In the genomic region with DNA sequence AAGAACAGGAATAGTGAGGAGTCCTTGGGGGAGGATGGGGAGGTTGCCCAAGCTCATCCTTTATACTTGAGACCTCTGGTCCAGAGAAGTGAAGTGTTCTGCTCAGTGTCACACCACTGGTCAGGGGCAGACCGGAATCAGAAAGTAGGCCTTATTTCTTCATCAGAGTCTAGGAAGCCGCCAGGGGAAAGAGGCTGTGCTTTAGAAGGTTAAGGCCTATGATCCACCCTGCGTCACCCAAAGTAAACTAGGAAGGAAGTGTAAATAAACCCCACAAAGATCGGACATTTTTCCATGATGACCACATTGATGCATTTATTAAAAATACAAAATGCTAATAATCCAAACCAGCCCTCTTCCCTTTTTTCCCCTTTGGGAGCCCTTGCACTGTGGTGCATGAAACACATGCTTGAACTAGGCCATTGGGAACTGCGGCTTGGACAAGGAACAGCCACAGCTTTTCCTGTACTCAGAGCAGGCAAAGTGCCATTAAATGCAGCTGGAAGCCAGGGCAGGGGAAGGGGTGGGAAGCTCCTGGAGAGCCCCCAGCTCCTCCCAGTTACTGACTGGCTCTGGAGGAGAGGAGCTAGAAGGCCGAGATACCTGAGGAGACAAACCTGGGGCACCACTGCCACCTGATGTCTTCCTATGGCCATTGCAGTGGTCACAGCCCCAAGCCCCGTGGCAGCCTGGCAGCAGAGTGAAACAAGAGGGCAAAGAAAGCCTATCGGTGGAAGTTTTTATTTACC, we compare ENCODE assay signal across 1 cellular context.
TF ChIP-seq lines count a peak whose summit lies in the region.

No MANE protein-coding gene starts in this region.

TF ChIP-seq in HepG2, 621 proteins besides CTCF, POLR2A, EP300 and RAD21 (continued from another document):
- peak in 1 of 2 experiments; percentile 71; a peak in 1 of 4 replicates for TF ChIP-seq HMGXB4 (CRISPR knock-in tag; IDR thresholded peaks at IDR 0.05; ENCODE audit: borderline replicate concordance in 1 of 2, low read depth in 1 of 2)
- TF ChIP-seq, protein P1, sequence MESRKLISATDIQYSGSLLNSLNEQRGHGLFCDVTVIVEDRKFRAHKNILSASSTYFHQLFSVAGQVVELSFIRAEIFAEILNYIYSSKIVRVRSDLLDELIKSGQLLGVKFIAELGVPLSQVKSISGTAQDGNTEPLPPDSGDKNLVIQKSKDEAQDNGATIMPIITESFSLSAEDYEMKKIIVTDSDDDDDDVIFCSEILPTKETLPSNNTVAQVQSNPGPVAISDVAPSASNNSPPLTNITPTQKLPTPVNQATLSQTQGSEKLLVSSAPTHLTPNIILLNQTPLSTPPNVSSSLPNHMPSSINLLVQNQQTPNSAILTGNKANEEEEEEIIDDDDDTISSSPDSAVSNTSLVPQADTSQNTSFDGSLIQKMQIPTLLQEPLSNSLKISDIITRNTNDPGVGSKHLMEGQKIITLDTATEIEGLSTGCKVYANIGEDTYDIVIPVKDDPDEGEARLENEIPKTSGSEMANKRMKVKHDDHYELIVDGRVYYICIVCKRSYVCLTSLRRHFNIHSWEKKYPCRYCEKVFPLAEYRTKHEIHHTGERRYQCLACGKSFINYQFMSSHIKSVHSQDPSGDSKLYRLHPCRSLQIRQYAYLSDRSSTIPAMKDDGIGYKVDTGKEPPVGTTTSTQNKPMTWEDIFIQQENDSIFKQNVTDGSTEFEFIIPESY (CRISPR knock-in tag; IDR thresholded peaks at IDR 0.05) = peak; percentile 53; the same call in 1 of the 2 replicates
- TF ChIP-seq ZNF619 (CRISPR knock-in tag; IDR thresholded peaks at IDR 0.05) = peak; percentile 79; the same call in 1 of the 2 replicates
- TF ChIP-seq CCDC6 (CRISPR knock-in tag; IDR thresholded peaks at IDR 0.05) = 0 out of 2 replicates have a peak, but pooled peaks have one; percentile 26
- TF ChIP-seq, protein P2, sequence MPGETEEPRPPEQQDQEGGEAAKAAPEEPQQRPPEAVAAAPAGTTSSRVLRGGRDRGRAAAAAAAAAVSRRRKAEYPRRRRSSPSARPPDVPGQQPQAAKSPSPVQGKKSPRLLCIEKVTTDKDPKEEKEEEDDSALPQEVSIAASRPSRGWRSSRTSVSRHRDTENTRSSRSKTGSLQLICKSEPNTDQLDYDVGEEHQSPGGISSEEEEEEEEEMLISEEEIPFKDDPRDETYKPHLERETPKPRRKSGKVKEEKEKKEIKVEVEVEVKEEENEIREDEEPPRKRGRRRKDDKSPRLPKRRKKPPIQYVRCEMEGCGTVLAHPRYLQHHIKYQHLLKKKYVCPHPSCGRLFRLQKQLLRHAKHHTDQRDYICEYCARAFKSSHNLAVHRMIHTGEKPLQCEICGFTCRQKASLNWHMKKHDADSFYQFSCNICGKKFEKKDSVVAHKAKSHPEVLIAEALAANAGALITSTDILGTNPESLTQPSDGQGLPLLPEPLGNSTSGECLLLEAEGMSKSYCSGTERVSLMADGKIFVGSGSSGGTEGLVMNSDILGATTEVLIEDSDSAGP (CRISPR knock-in tag; IDR thresholded peaks at IDR 0.05; ENCODE audit: borderline replicate concordance) = peak; percentile 56; the same call in 1 of the 2 replicates
- TF ChIP-seq ZNF891 (CRISPR knock-in tag; IDR thresholded peaks at IDR 0.05) = peak; percentile 70; the same call in 1 of the 2 replicates
- TF ChIP-seq GABPA (IDR thresholded peaks at IDR 0.05; ENCODE audit: low read depth, low read length) = no peak
- no peak for TF ChIP-seq GABPA (CRISPR knock-in tag; IDR thresholded peaks at IDR 0.05; ENCODE audit: low read depth)
- TF ChIP-seq GFI1 (CRISPR knock-in tag; IDR thresholded peaks at IDR 0.05; ENCODE audit: borderline replicate concordance) = 0 out of 2 replicates have a peak, but pooled peaks have one; percentile 34
- TF ChIP-seq RXRB (CRISPR knock-in tag; IDR thresholded peaks at IDR 0.05; ENCODE audit: borderline replicate concordance) = peak; percentile 46; the same call in 1 of the 2 replicates
- TF ChIP-seq IKZF1 (IDR thresholded peaks at IDR 0.05) = no peak
- TF ChIP-seq KLF13 (CRISPR knock-in tag; IDR thresholded peaks at IDR 0.05) = no peak
- TF ChIP-seq SMAD3 (CRISPR knock-in tag; IDR thresholded peaks at IDR 0.05) = peak; percentile 55; the same call in 1 of the 2 replicates
